In genomic region chr15:69713726-69714559, GRCh38 we compare ENCODE assay signal across 8 cellular contexts.
DNase-seq lines count a peak whose midpoint lies in the region; ATAC-seq and TF ChIP-seq lines count a peak whose summit lies in the region.

No MANE protein-coding gene starts in this region.

- peak overlapping the region; percentile 34 for H3K27ac ChIP-seq in CD8-positive, alpha-beta memory T cell (ENCODE audit: low read depth, low read length)
- no peak overlapping the region for H3K27ac ChIP-seq in endodermal cell (ENCODE audit: low read depth, low read length)

- CTCF ChIA-PET in CD8-positive, alpha-beta memory T cell (lab: Charles Lee): interaction anchor here (0.6 to 1.9 kb wide), 13 partner anchors 9 to 384 kb away, joined by 3 to 6 read pairs (median 4); partner anchors contain the start of gene TLE3
- CTCF ChIA-PET in Caco-2 (lab: Charles Lee): no interaction called here

- H3K27me3 Mint-ChIP-seq in CD8-positive, alpha-beta memory T cell: no peaks in the 10 kb centered on the region
- H3K27me3 Mint-ChIP-seq in endodermal cell (ENCODE audit: insufficient read depth) (peaks cover 14% of the 10 kb centered on the region), Caco-2 (ENCODE audit: insufficient read depth, unreplicated experiment) (peaks cover 10% of the 10 kb centered on the region), glutamatergic neuron (ENCODE audit: unreplicated experiment) (peaks cover 6% of the 10 kb centered on the region)

- peak overlapping the region; percentile 86 to 96 (median 93) for H3K27ac Mint-ChIP-seq in CD8-positive, alpha-beta memory T cell
- peak overlapping the region; percentile 48 to 78 for H3K27ac Mint-ChIP-seq in activated naive CD4-positive, alpha-beta T cell treated with anti-CD3 and anti-CD28 coated beads, Interleukin-2, amount 50 U/mL, for 72 hours
- H3K27ac Mint-ChIP-seq in endodermal cell (no peak overlapping the region), Caco-2 (ENCODE audit: unreplicated experiment) (no peak overlapping the region), glutamatergic neuron (ENCODE audit: unreplicated experiment) (no peak overlapping the region)

- intact Hi-C loops in Caco-2 (cut with micrococcal nuclease; ENCODE audit: unreplicated experiment): no loop called here

- POLR2A ChIA-PET in CD8-positive, alpha-beta memory T cell (lab: Charles Lee): interaction anchor here (0.6 to 1.5 kb wide), 7 partner anchors 45 to 386 kb away, joined by 3 to 12 read pairs (median 5); partner anchors contain the start of gene TLE3
- POLR2A ChIA-PET in Caco-2 (lab: Charles Lee): no interaction called here

- TF ChIP-seq CTCF in endodermal cell (conservative IDR thresholded peaks at IDR 0.05) (no peak), Caco-2 (IDR thresholded peaks at IDR 0.05; ENCODE audit: insufficient read depth in 1 of 2, low read depth in 1 of 2, low read length in 1 of 2, severe bottlenecking in 1 of 2, unreplicated experiment in 1 of 2) (no peak), glutamatergic neuron (IDR thresholded peaks at IDR 0.05; ENCODE audit: partially characterized antibody, unreplicated experiment) (no peak)

- DNase-seq in CD8-positive, alpha-beta memory T cell: peak; percentile 54 to 91 (median 72)
- DNase-seq in NK-92 treated with Interleukin-12 subunit alpha and Interleukin-12 subunit beta, amount 100 ng/mL, for 24 hours (lab: John Stamatoyannopoulos, UW): peak; percentile 90
- peak; percentile 69 to 86 for DNase-seq in activated naive CD4-positive, alpha-beta T cell treated with anti-CD3 and anti-CD28 coated beads, Interleukin-2, amount 50 U/mL, for 72 hours (ENCODE audit: low spot score in 2 of 2)
- DNase-seq in stimulated activated CD8-positive, alpha-beta memory T cell treated with anti-CD3 and anti-CD28 coated beads, Interleukin-7, amount 100 ng/mL, for 1 hour (ENCODE audit: low read depth in 2 of 2): peak; percentile 31 to 46
- DNase-seq in endodermal cell (no peak), Caco-2 (no peak), glutamatergic neuron (no peak)

- peaks cover 0 to 6% (median 2%) of the 10 kb centered on the region in 3 donors for H3K36me3 Mint-ChIP-seq in CD8-positive, alpha-beta memory T cell
- peaks cover 26 to 31% of the 10 kb centered on the region in 2 donors for H3K36me3 Mint-ChIP-seq in activated naive CD4-positive, alpha-beta T cell treated with anti-CD3 and anti-CD28 coated beads, Interleukin-2, amount 50 U/mL, for 72 hours
- H3K36me3 Mint-ChIP-seq in endodermal cell (ENCODE audit: low read depth) (peaks cover 2% of the 10 kb centered on the region), Caco-2 (ENCODE audit: insufficient read depth, unreplicated experiment) (no peaks in the 10 kb centered on the region), glutamatergic neuron (ENCODE audit: unreplicated experiment) (no peaks in the 10 kb centered on the region)

- peak overlapping the region; percentile 17 to 70 (median 55) for H3K4me3 Mint-ChIP-seq in CD8-positive, alpha-beta memory T cell
- no peak overlapping the region for H3K4me3 Mint-ChIP-seq in endodermal cell
- H3K4me3 Mint-ChIP-seq in Caco-2 (ENCODE audit: unreplicated experiment): no peak overlapping the region
- no peak overlapping the region for H3K4me3 Mint-ChIP-seq in glutamatergic neuron (ENCODE audit: unreplicated experiment)

- WGBS in endodermal cell (ENCODE audit: insufficient coverage in 1 of 2, insufficient read length in 1 of 2), 2 experiments: 89 to 94% methylated on average over 8 to 9 of the region's 9 CpGs

- peaks cover 2% of the 10 kb centered on the region for H3K9me3 ChIP-seq in CD8-positive, alpha-beta memory T cell (ENCODE audit: low read length)
- peaks cover 2% of the 10 kb centered on the region for H3K9me3 ChIP-seq in endodermal cell (ENCODE audit: control insufficient read depth, low read length)
- no peaks in the 10 kb centered on the region for H3K9me3 ChIP-seq in Caco-2

- H3K27me3 ChIP-seq in CD8-positive, alpha-beta memory T cell (ENCODE audit: insufficient read depth, low read length, poor library complexity, severe bottlenecking): no peaks in the 10 kb centered on the region
- peaks cover 6% of the 10 kb centered on the region for H3K27me3 ChIP-seq in endodermal cell (ENCODE audit: control insufficient read depth, insufficient read depth, low read length, poor library complexity, severe bottlenecking)
- no peaks in the 10 kb centered on the region for H3K27me3 ChIP-seq in Caco-2 (replicated peaks; ENCODE audit: control insufficient read depth, insufficient read depth, low read length)

- H3K4me3 ChIP-seq in CD8-positive, alpha-beta memory T cell (ENCODE audit: low read length): no peak overlapping the region
- H3K4me3 ChIP-seq in endodermal cell (ENCODE audit: low read length) (no peak overlapping the region), Caco-2 (ENCODE audit: low read depth, low read length) (no peak overlapping the region)

- H3K4me1 ChIP-seq in CD8-positive, alpha-beta memory T cell (ENCODE audit: insufficient read depth, low read length): peaks cover 55% of the 10 kb centered on the region
- no peaks in the 10 kb centered on the region for H3K4me1 ChIP-seq in endodermal cell (ENCODE audit: control insufficient read depth, insufficient read depth, low read length)
- H3K4me1 ChIP-seq in Caco-2: no peaks in the 10 kb centered on the region

- no TSS peak for BruUV-seq in Caco-2 (replicated peaks; lab: Mats Ljungman, UMichigan)

- H3K4me1 Mint-ChIP-seq in CD8-positive, alpha-beta memory T cell: peaks cover 82 to 91% (median 85%) of the 10 kb centered on the region in 3 donors
- H3K4me1 Mint-ChIP-seq in endodermal cell (no peaks in the 10 kb centered on the region), Caco-2 (ENCODE audit: low read depth, unreplicated experiment) (no peaks in the 10 kb centered on the region), glutamatergic neuron (ENCODE audit: low read depth, unreplicated experiment) (no peaks in the 10 kb centered on the region)

- H3K36me3 ChIP-seq in CD8-positive, alpha-beta memory T cell (ENCODE audit: insufficient read depth, low read length): no peaks in the 10 kb centered on the region
- H3K36me3 ChIP-seq in endodermal cell (ENCODE audit: control insufficient read depth, insufficient read depth, low read length) (no peaks in the 10 kb centered on the region), Caco-2 (ENCODE audit: control insufficient read depth, insufficient read depth, low read length) (no peaks in the 10 kb centered on the region)

- H3K9ac ChIP-seq in endodermal cell (ENCODE audit: extremely low read depth, low read length, poor library complexity, severe bottlenecking): no peak overlapping the region

- H3K9me3 Mint-ChIP-seq in CD8-positive, alpha-beta memory T cell: peaks cover 0 to 8% (median 0%) of the 10 kb centered on the region in 5 donors
- peaks cover 15 to 17% of the 10 kb centered on the region in 2 donors for H3K9me3 Mint-ChIP-seq in activated naive CD4-positive, alpha-beta T cell treated with anti-CD3 and anti-CD28 coated beads, Interleukin-2, amount 50 U/mL, for 72 hours
- peaks cover 7% of the 10 kb centered on the region for H3K9me3 Mint-ChIP-seq in endodermal cell
- H3K9me3 Mint-ChIP-seq in Caco-2 (ENCODE audit: unreplicated experiment): peaks cover 9% of the 10 kb centered on the region
- no peaks in the 10 kb centered on the region for H3K9me3 Mint-ChIP-seq in glutamatergic neuron (ENCODE audit: unreplicated experiment)

- peak; percentile 97 for ATAC-seq in GM21619 (IDR thresholded peaks at IDR 0.05; ENCODE audit: unreplicated experiment)
- peak; percentile 94 to 97 for ATAC-seq in activated naive CD4-positive, alpha-beta T cell treated with anti-CD3 and anti-CD28 coated beads, Interleukin-2, amount 50 U/mL, for 72 hours

Comparison
In these comparisons a context has a peak if more than half of its experiments do, and no peak if none do; other contexts are left out.
1. DNase-seq: peak in CD8-positive, alpha-beta memory T cell (5 of 5), NK-92 treated with Interleukin-12 subunit alpha and Interleukin-12 subunit beta, amount 100 ng/mL, for 24 hours (single experiment), activated naive CD4-positive, alpha-beta T cell treated with anti-CD3 and anti-CD28 coated beads, Interleukin-2, amount 50 U/mL, for 72 hours (2 of 2) and stimulated activated CD8-positive, alpha-beta memory T cell treated with anti-CD3 and anti-CD28 coated beads, Interleukin-7, amount 100 ng/mL, for 1 hour (2 of 2); none in endodermal cell (single experiment), Caco-2 (0 of 2) and glutamatergic neuron (single experiment).
2. H3K27ac Mint-ChIP-seq: peak in CD8-positive, alpha-beta memory T cell (8 of 8) and activated naive CD4-positive, alpha-beta T cell treated with anti-CD3 and anti-CD28 coated beads, Interleukin-2, amount 50 U/mL, for 72 hours (2 of 2); none in endodermal cell (single experiment), Caco-2 (single experiment) and glutamatergic neuron (single experiment).
3. H3K4me3 Mint-ChIP-seq: peak in CD8-positive, alpha-beta memory T cell (7 of 7); none in endodermal cell (single experiment), Caco-2 (single experiment) and glutamatergic neuron (single experiment).